In the genomic region with DNA sequence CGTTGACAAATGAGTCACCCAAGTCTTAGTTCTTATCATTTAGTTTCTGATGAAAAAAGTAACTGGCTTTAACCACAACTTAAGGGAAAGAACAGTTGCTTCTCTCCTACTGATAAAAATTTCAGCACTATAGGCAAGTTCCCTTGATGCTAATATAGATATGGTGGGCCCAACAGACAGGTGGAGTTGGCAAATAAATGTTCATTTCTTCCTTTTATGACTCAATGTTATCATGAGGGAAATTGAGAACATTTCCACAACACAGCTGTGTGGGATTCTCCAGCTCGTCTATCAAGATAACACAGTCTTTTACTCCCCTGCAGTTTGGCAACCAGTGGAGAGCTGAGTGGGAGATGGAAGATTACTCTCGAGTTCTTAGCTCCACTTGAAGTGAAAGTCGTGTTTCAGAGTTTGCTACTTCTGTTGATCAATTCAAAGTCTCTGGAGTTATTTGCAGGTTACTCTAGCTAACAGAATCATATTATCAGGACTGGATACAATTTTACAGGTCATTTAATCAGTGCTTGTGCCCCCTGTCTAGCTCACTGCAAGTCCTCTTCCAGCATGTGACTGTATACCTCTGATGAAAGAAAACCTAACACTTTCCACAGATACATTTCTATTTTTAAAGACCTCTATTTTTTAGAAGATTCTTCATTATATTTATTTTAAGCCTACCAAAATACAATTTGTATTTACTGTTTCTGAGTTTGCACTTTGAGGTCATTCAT, we compare ENCODE assay signal across 1 cellular context.
TF ChIP-seq lines count a peak whose summit lies in the region.

No MANE protein-coding gene starts in this region.

TF ChIP-seq in K562, 482 proteins besides CTCF, POLR2A, EP300 and RAD21 (continued from another document and continues in another):
- TF ChIP-seq MTA3 (IDR thresholded peaks at IDR 0.05; ENCODE audit: borderline replicate concordance) (peak; percentile 77), ASH1L (IDR thresholded peaks at IDR 0.05; ENCODE audit: borderline replicate concordance, low read depth, partially characterized antibody) (no peak), RBBP5 (IDR thresholded peaks at IDR 0.05; ENCODE audit: borderline replicate concordance, insufficient read depth, low read length, poor library complexity, severe bottlenecking) (peak; percentile 6), GATA2 (CRISPR knock-in tag; IDR thresholded peaks at IDR 0.05) (peak; percentile 87), SAP30 (IDR thresholded peaks at IDR 0.05; ENCODE audit: borderline replicate concordance, insufficient read depth, low read depth, low read length, poor library complexity, severe bottlenecking) (no peak), ZNF140 (CRISPR knock-in tag; IDR thresholded peaks at IDR 0.05) (no peak), NCOR1 (IDR thresholded peaks at IDR 0.05) (peak; percentile 73), ZFP1 (CRISPR knock-in tag; IDR thresholded peaks at IDR 0.05) (no peak), ZKSCAN8 (CRISPR knock-in tag; IDR thresholded peaks at IDR 0.05) (no peak), ZBTB17 (CRISPR knock-in tag; IDR thresholded peaks at IDR 0.05) (no peak), CTBP1 (IDR thresholded peaks at IDR 0.05; ENCODE audit: borderline replicate concordance) (peak; percentile 81), MEF2A (IDR thresholded peaks at IDR 0.05; ENCODE audit: control insufficient read depth, low read depth, low read length) (no peak), ZNF311 (CRISPR knock-in tag; IDR thresholded peaks at IDR 0.05) (no peak), PYGO2 (tag; IDR thresholded peaks at IDR 0.05) (no peak; the same call in 1 of the 2 replicates), ZNF561 (CRISPR knock-in tag; conservative IDR thresholded peaks at IDR 0.05) (no peak), MYNN (IDR thresholded peaks at IDR 0.05) (0 out of 2 replicates have a peak, but pooled peaks have one; percentile 33), MYNN (CRISPR knock-in tag; IDR thresholded peaks at IDR 0.05) (no peak), ZNF239 (CRISPR knock-in tag; IDR thresholded peaks at IDR 0.05) (no peak)
- TF ChIP-seq, protein P1, sequence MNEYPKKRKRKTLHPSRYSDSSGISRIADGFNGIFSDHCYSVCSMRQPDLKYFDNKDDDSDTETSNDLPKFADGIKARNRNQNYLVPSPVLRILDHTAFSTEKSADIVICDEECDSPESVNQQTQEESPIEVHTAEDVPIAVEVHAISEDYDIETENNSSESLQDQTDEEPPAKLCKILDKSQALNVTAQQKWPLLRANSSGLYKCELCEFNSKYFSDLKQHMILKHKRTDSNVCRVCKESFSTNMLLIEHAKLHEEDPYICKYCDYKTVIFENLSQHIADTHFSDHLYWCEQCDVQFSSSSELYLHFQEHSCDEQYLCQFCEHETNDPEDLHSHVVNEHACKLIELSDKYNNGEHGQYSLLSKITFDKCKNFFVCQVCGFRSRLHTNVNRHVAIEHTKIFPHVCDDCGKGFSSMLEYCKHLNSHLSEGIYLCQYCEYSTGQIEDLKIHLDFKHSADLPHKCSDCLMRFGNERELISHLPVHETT (CRISPR knock-in tag; conservative IDR thresholded peaks at IDR 0.05 in 1 of 2, IDR thresholded peaks at IDR 0.05 in 1 of 2) = no peak
- TF ChIP-seq, protein P2, sequence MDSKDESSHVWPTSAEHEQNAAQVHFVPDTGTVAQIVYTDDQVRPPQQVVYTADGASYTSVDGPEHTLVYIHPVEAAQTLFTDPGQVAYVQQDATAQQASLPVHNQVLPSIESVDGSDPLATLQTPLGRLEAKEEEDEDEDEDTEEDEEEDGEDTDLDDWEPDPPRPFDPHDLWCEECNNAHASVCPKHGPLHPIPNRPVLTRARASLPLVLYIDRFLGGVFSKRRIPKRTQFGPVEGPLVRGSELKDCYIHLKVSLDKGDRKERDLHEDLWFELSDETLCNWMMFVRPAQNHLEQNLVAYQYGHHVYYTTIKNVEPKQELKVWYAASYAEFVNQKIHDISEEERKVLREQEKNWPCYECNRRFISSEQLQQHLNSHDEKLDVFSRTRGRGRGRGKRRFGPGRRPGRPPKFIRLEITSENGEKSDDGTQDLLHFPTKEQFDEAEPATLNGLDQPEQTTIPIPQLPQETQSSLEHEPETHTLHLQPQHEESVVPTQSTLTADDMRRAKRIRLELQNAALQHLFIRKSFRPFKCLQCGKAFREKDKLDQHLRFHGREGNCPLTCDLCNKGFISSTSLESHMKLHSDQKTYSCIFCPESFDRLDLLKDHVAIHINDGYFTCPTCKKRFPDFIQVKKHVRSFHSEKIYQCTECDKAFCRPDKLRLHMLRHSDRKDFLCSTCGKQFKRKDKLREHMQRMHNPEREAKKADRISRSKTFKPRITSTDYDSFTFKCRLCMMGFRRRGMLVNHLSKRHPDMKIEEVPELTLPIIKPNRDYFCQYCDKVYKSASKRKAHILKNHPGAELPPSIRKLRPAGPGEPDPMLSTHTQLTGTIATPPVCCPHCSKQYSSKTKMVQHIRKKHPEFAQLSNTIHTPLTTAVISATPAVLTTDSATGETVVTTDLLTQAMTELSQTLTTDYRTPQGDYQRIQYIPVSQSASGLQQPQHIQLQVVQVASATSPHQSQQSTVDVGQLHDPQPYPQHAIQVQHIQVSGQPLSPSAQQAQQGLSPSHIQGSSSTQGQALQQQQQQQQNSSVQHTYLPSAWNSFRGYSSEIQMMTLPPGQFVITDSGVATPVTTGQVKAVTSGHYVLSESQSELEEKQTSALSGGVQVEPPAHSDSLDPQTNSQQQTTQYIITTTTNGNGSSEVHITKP (IDR thresholded peaks at IDR 0.05; ENCODE audit: partially characterized antibody) = no peak
- TF ChIP-seq, protein P3, sequence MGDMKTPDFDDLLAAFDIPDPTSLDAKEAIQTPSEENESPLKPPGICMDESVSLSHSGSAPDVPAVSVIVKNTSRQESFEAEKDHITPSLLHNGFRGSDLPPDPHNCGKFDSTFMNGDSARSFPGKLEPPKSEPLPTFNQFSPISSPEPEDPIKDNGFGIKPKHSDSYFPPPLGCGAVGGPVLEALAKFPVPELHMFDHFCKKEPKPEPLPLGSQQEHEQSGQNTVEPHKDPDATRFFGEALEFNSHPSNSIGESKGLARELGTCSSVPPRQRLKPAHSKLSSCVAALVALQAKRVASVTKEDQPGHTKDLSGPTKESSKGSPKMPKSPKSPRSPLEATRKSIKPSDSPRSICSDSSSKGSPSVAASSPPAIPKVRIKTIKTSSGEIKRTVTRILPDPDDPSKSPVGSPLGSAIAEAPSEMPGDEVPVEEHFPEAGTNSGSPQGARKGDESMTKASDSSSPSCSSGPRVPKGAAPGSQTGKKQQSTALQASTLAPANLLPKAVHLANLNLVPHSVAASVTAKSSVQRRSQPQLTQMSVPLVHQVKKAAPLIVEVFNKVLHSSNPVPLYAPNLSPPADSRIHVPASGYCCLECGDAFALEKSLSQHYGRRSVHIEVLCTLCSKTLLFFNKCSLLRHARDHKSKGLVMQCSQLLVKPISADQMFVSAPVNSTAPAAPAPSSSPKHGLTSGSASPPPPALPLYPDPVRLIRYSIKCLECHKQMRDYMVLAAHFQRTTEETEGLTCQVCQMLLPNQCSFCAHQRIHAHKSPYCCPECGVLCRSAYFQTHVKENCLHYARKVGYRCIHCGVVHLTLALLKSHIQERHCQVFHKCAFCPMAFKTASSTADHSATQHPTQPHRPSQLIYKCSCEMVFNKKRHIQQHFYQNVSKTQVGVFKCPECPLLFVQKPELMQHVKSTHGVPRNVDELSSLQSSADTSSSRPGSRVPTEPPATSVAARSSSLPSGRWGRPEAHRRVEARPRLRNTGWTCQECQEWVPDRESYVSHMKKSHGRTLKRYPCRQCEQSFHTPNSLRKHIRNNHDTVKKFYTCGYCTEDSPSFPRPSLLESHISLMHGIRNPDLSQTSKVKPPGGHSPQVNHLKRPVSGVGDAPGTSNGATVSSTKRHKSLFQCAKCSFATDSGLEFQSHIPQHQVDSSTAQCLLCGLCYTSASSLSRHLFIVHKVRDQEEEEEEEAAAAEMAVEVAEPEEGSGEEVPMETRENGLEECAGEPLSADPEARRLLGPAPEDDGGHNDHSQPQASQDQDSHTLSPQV (IDR thresholded peaks at IDR 0.05) = no peak
- TF ChIP-seq, protein P4, sequence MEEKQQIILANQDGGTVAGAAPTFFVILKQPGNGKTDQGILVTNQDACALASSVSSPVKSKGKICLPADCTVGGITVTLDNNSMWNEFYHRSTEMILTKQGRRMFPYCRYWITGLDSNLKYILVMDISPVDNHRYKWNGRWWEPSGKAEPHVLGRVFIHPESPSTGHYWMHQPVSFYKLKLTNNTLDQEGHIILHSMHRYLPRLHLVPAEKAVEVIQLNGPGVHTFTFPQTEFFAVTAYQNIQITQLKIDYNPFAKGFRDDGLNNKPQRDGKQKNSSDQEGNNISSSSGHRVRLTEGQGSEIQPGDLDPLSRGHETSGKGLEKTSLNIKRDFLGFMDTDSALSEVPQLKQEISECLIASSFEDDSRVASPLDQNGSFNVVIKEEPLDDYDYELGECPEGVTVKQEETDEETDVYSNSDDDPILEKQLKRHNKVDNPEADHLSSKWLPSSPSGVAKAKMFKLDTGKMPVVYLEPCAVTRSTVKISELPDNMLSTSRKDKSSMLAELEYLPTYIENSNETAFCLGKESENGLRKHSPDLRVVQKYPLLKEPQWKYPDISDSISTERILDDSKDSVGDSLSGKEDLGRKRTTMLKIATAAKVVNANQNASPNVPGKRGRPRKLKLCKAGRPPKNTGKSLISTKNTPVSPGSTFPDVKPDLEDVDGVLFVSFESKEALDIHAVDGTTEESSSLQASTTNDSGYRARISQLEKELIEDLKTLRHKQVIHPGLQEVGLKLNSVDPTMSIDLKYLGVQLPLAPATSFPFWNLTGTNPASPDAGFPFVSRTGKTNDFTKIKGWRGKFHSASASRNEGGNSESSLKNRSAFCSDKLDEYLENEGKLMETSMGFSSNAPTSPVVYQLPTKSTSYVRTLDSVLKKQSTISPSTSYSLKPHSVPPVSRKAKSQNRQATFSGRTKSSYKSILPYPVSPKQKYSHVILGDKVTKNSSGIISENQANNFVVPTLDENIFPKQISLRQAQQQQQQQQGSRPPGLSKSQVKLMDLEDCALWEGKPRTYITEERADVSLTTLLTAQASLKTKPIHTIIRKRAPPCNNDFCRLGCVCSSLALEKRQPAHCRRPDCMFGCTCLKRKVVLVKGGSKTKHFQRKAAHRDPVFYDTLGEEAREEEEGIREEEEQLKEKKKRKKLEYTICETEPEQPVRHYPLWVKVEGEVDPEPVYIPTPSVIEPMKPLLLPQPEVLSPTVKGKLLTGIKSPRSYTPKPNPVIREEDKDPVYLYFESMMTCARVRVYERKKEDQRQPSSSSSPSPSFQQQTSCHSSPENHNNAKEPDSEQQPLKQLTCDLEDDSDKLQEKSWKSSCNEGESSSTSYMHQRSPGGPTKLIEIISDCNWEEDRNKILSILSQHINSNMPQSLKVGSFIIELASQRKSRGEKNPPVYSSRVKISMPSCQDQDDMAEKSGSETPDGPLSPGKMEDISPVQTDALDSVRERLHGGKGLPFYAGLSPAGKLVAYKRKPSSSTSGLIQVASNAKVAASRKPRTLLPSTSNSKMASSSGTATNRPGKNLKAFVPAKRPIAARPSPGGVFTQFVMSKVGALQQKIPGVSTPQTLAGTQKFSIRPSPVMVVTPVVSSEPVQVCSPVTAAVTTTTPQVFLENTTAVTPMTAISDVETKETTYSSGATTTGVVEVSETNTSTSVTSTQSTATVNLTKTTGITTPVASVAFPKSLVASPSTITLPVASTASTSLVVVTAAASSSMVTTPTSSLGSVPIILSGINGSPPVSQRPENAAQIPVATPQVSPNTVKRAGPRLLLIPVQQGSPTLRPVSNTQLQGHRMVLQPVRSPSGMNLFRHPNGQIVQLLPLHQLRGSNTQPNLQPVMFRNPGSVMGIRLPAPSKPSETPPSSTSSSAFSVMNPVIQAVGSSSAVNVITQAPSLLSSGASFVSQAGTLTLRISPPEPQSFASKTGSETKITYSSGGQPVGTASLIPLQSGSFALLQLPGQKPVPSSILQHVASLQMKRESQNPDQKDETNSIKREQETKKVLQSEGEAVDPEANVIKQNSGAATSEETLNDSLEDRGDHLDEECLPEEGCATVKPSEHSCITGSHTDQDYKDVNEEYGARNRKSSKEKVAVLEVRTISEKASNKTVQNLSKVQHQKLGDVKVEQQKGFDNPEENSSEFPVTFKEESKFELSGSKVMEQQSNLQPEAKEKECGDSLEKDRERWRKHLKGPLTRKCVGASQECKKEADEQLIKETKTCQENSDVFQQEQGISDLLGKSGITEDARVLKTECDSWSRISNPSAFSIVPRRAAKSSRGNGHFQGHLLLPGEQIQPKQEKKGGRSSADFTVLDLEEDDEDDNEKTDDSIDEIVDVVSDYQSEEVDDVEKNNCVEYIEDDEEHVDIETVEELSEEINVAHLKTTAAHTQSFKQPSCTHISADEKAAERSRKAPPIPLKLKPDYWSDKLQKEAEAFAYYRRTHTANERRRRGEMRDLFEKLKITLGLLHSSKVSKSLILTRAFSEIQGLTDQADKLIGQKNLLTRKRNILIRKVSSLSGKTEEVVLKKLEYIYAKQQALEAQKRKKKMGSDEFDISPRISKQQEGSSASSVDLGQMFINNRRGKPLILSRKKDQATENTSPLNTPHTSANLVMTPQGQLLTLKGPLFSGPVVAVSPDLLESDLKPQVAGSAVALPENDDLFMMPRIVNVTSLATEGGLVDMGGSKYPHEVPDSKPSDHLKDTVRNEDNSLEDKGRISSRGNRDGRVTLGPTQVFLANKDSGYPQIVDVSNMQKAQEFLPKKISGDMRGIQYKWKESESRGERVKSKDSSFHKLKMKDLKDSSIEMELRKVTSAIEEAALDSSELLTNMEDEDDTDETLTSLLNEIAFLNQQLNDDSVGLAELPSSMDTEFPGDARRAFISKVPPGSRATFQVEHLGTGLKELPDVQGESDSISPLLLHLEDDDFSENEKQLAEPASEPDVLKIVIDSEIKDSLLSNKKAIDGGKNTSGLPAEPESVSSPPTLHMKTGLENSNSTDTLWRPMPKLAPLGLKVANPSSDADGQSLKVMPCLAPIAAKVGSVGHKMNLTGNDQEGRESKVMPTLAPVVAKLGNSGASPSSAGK (IDR thresholded peaks at IDR 0.05) = peak; percentile 50; the same call in 1 of the 2 replicates
- TF ChIP-seq, protein P5, sequence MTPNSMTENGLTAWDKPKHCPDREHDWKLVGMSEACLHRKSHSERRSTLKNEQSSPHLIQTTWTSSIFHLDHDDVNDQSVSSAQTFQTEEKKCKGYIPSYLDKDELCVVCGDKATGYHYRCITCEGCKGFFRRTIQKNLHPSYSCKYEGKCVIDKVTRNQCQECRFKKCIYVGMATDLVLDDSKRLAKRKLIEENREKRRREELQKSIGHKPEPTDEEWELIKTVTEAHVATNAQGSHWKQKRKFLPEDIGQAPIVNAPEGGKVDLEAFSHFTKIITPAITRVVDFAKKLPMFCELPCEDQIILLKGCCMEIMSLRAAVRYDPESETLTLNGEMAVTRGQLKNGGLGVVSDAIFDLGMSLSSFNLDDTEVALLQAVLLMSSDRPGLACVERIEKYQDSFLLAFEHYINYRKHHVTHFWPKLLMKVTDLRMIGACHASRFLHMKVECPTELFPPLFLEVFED (CRISPR knock-in tag; conservative IDR thresholded peaks at IDR 0.05) = no peak
- TF ChIP-seq, protein P6, sequence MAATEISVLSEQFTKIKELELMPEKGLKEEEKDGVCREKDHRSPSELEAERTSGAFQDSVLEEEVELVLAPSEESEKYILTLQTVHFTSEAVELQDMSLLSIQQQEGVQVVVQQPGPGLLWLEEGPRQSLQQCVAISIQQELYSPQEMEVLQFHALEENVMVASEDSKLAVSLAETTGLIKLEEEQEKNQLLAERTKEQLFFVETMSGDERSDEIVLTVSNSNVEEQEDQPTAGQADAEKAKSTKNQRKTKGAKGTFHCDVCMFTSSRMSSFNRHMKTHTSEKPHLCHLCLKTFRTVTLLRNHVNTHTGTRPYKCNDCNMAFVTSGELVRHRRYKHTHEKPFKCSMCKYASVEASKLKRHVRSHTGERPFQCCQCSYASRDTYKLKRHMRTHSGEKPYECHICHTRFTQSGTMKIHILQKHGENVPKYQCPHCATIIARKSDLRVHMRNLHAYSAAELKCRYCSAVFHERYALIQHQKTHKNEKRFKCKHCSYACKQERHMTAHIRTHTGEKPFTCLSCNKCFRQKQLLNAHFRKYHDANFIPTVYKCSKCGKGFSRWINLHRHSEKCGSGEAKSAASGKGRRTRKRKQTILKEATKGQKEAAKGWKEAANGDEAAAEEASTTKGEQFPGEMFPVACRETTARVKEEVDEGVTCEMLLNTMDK (IDR thresholded peaks at IDR 0.05; ENCODE audit: borderline replicate concordance, insufficient read depth, low read depth, low read length, poor library complexity, severe bottlenecking) = no peak
- TF ChIP-seq, protein P7, sequence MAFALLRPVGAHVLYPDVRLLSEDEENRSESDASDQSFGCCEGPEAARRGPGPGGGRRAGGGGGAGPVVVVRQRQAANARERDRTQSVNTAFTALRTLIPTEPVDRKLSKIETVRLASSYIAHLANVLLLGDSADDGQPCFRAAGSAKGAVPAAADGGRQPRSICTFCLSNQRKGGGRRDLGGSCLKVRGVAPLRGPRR (CRISPR knock-in tag; IDR thresholded peaks at IDR 0.05) = no peak
